In the genomic region with DNA sequence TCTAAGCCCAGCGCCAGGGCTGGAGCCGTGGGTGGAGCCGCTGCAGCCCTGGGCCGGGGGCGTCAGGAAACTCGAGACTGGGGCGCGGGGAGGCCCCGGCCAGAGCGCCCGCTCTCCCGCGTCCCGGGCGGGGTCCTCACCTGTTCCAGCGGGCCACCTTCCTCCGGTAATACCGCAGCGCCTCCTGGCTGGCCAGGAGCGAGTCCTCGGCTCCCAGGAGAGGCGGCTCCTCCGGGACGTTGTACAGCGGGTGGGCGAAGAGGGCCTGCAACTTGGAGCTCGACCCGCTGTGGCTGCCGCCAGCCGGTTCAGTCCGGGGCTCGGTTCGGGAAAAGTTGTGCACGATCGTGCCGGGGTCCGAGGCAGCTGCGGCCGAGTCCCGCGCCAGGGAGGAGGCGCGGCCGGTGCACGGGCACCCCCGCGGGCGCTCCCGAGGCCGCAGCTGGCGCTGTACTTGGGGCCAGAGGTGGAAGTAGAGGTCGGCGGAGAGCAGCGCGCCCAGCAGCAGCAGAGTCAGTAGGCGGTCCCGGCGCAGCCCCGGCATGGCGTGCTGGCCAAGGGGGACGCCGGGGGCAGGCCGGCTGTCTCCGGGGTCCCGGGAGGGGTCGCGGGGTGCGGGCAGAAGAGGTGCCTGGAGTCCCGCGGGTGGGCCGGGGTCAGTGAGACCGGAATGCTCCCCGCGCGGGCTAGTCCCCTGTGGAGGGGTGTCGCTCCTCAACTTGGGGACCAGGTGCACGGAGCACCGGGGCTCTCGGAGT, we compare ENCODE assay signal across 2 cellular contexts.
TF ChIP-seq lines count a peak whose summit lies in the region.

No MANE protein-coding gene starts in this region.

TF ChIP-seq in A549, 52 proteins besides CTCF, POLR2A, EP300 and RAD21 (continued from another document):
- TF ChIP-seq, protein P1, sequence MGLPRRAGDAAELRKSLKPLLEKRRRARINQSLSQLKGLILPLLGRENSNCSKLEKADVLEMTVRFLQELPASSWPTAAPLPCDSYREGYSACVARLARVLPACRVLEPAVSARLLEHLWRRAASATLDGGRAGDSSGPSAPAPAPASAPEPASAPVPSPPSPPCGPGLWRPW (IDR thresholded peaks at IDR 0.05): no peak
- TF ChIP-seq JUN (IDR thresholded peaks at IDR 0.05) (no peak), FOSB (CRISPR knock-in tag; IDR thresholded peaks at IDR 0.05) (no peak)
TF ChIP-seq in A549: peak in this region for 0.

TF ChIP-seq in IMR-90, 13 proteins besides CTCF, POLR2A, EP300 and RAD21 (continued from another document):
- no peak for TF ChIP-seq RCOR1 (IDR thresholded peaks at IDR 0.05; ENCODE audit: insufficient replicate concordance, low read length)
- TF ChIP-seq CHD1 (IDR thresholded peaks at IDR 0.05; ENCODE audit: low read depth, low read length): no peak
- TF ChIP-seq CEBPB (IDR thresholded peaks at IDR 0.05; ENCODE audit: low read depth, low read length): no peak
- TF ChIP-seq, protein P2, sequence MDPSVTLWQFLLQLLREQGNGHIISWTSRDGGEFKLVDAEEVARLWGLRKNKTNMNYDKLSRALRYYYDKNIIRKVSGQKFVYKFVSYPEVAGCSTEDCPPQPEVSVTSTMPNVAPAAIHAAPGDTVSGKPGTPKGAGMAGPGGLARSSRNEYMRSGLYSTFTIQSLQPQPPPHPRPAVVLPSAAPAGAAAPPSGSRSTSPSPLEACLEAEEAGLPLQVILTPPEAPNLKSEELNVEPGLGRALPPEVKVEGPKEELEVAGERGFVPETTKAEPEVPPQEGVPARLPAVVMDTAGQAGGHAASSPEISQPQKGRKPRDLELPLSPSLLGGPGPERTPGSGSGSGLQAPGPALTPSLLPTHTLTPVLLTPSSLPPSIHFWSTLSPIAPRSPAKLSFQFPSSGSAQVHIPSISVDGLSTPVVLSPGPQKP (IDR thresholded peaks at IDR 0.05; ENCODE audit: borderline replicate concordance, low read depth, low read length): no peak
- TF ChIP-seq MAZ (IDR thresholded peaks at IDR 0.05; ENCODE audit: borderline replicate concordance, low read depth, low read length): no peak
- no peak for TF ChIP-seq SMC3 (IDR thresholded peaks at IDR 0.05; ENCODE audit: low read depth, low read length)
- TF ChIP-seq MAFK (IDR thresholded peaks at IDR 0.05; ENCODE audit: low read depth, low read length): no peak
